1 cellular context compared by ENCODE assay signal in the genomic region with DNA sequence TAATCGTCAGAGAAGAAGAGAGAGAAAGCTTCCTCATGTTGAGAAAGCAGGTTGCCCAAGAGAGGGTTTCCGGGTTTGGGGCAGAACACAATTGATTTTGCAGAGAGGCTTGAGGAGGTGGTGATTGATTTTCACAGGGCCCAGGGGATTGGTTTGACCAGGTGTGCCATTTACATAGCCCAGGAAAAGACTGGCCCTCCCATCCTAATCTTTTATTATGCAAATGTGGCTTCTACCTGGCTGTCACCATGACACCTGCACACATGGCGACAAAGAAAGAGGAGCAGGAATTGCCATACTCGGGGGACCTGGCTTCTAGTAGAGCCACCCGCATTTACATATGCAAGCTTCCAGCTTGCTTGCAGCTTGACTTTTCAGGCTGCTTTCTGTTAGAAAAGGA.
TF ChIP-seq lines count a peak whose summit lies in the region.

No MANE protein-coding gene starts in this region.

TF ChIP-seq in WTC11, 78 proteins besides CTCF, POLR2A, EP300 and RAD21 (continued from another document):
- TF ChIP-seq, protein P1, sequence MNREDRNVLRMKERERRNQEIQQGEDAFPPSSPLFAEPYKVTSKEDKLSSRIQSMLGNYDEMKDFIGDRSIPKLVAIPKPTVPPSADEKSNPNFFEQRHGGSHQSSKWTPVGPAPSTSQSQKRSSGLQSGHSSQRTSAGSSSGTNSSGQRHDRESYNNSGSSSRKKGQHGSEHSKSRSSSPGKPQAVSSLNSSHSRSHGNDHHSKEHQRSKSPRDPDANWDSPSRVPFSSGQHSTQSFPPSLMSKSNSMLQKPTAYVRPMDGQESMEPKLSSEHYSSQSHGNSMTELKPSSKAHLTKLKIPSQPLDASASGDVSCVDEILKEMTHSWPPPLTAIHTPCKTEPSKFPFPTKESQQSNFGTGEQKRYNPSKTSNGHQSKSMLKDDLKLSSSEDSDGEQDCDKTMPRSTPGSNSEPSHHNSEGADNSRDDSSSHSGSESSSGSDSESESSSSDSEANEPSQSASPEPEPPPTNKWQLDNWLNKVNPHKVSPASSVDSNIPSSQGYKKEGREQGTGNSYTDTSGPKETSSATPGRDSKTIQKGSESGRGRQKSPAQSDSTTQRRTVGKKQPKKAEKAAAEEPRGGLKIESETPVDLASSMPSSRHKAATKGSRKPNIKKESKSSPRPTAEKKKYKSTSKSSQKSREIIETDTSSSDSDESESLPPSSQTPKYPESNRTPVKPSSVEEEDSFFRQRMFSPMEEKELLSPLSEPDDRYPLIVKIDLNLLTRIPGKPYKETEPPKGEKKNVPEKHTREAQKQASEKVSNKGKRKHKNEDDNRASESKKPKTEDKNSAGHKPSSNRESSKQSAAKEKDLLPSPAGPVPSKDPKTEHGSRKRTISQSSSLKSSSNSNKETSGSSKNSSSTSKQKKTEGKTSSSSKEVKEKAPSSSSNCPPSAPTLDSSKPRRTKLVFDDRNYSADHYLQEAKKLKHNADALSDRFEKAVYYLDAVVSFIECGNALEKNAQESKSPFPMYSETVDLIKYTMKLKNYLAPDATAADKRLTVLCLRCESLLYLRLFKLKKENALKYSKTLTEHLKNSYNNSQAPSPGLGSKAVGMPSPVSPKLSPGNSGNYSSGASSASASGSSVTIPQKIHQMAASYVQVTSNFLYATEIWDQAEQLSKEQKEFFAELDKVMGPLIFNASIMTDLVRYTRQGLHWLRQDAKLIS (CRISPR knock-in tag; IDR thresholded peaks at IDR 0.05; ENCODE audit: borderline replicate concordance): no peak
- TF ChIP-seq, protein P2, sequence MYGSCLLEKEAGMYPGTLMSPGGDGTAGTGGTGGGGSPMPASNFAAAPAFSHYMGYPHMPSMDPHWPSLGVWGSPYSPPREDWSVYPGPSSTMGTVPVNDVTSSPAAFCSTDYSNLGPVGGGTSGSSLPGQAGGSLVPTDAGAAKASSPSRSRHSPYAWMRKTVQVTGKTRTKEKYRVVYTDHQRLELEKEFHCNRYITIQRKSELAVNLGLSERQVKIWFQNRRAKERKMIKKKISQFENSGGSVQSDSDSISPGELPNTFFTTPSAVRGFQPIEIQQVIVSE (CRISPR knock-in tag; IDR thresholded peaks at IDR 0.05; ENCODE audit: borderline replicate concordance): no peak
- TF ChIP-seq IRF2 (CRISPR knock-in tag; IDR thresholded peaks at IDR 0.05; ENCODE audit: borderline replicate concordance, low read depth) (no peak), TEAD1 (CRISPR knock-in tag; IDR thresholded peaks at IDR 0.05) (no peak), JAZF1 (CRISPR knock-in tag; IDR thresholded peaks at IDR 0.05) (no peak), ZNF232 (CRISPR knock-in tag; IDR thresholded peaks at IDR 0.05) (no peak), GRHL2 (CRISPR knock-in tag; IDR thresholded peaks at IDR 0.05; ENCODE audit: insufficient replicate concordance, severe bottlenecking) (no peak), SOX15 (CRISPR knock-in tag; IDR thresholded peaks at IDR 0.05) (no peak), NFATC4 (CRISPR knock-in tag; IDR thresholded peaks at IDR 0.05) (no peak), CREB1 (CRISPR knock-in tag; IDR thresholded peaks at IDR 0.05) (no peak), KAT7 (CRISPR knock-in tag; IDR thresholded peaks at IDR 0.05; ENCODE audit: borderline replicate concordance) (no peak), JUN (CRISPR knock-in tag; IDR thresholded peaks at IDR 0.05) (no peak)
- TF ChIP-seq, protein P3, sequence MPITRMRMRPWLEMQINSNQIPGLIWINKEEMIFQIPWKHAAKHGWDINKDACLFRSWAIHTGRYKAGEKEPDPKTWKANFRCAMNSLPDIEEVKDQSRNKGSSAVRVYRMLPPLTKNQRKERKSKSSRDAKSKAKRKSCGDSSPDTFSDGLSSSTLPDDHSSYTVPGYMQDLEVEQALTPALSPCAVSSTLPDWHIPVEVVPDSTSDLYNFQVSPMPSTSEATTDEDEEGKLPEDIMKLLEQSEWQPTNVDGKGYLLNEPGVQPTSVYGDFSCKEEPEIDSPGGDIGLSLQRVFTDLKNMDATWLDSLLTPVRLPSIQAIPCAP (CRISPR knock-in tag; IDR thresholded peaks at IDR 0.05): no peak
- TF ChIP-seq, protein P4, sequence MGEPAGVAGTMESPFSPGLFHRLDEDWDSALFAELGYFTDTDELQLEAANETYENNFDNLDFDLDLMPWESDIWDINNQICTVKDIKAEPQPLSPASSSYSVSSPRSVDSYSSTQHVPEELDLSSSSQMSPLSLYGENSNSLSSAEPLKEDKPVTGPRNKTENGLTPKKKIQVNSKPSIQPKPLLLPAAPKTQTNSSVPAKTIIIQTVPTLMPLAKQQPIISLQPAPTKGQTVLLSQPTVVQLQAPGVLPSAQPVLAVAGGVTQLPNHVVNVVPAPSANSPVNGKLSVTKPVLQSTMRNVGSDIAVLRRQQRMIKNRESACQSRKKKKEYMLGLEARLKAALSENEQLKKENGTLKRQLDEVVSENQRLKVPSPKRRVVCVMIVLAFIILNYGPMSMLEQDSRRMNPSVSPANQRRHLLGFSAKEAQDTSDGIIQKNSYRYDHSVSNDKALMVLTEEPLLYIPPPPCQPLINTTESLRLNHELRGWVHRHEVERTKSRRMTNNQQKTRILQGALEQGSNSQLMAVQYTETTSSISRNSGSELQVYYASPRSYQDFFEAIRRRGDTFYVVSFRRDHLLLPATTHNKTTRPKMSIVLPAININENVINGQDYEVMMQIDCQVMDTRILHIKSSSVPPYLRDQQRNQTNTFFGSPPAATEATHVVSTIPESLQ (CRISPR knock-in tag; IDR thresholded peaks at IDR 0.05): no peak
TF ChIP-seq in WTC11: peak in this region for 0.
